1 cellular context compared by ENCODE assay signal in genomic region chr5:139745800-139746690, GRCh38.
TF ChIP-seq lines count a peak whose summit lies in the region.

No MANE protein-coding gene starts in this region.

TF ChIP-seq in HepG2, 621 proteins besides CTCF, POLR2A, EP300 and RAD21 (continued from another document and continues in another):
- TF ChIP-seq ZNF142 (CRISPR knock-in tag; IDR thresholded peaks at IDR 0.05) (no peak), RCOR2 (CRISPR knock-in tag; IDR thresholded peaks at IDR 0.05) (no peak), CEBPB (IDR thresholded peaks at IDR 0.05; ENCODE audit: borderline replicate concordance, low read depth, low read length) (no peak), TSC22D2 (CRISPR knock-in tag; IDR thresholded peaks at IDR 0.05; ENCODE audit: borderline replicate concordance) (no peak), WIZ (CRISPR knock-in tag; IDR thresholded peaks at IDR 0.05) (no peak), ZNF280D (CRISPR knock-in tag; IDR thresholded peaks at IDR 0.05) (no peak), RBM39 (IDR thresholded peaks at IDR 0.05; ENCODE audit: low read depth, low read length, poor library complexity, severe bottlenecking) (no peak), TAF1 (CRISPR knock-in tag; IDR thresholded peaks at IDR 0.05) (no peak), TCF7L2 (IDR thresholded peaks at IDR 0.05; ENCODE audit: low read depth, low read length) (no peak), USF2 (IDR thresholded peaks at IDR 0.05; ENCODE audit: low read depth, low read length) (no peak), USF2 (CRISPR knock-in tag; IDR thresholded peaks at IDR 0.05; ENCODE audit: borderline replicate concordance) (no peak), RBM22 (optimal IDR thresholded peaks at IDR 0.05; ENCODE audit: low read length) (no peak), SSRP1 (CRISPR knock-in tag; IDR thresholded peaks at IDR 0.05) (no peak), ZNF580 (CRISPR knock-in tag; IDR thresholded peaks at IDR 0.05; ENCODE audit: borderline replicate concordance, low read depth) (no peak), SRY (CRISPR knock-in tag; IDR thresholded peaks at IDR 0.05) (no peak; the same call in 1 of the 2 replicates), ZNF557 (CRISPR knock-in tag; IDR thresholded peaks at IDR 0.05) (peak; percentile 41; the same call in 1 of the 2 replicates), SP2 (CRISPR knock-in tag; IDR thresholded peaks at IDR 0.05) (no peak), ZSCAN20 (CRISPR knock-in tag; IDR thresholded peaks at IDR 0.05; ENCODE audit: borderline replicate concordance) (no peak), CEBPG (CRISPR knock-in tag; IDR thresholded peaks at IDR 0.05) (no peak; the same call in 1 of the 2 replicates), CHCHD3 (CRISPR knock-in tag; IDR thresholded peaks at IDR 0.05) (no peak), SNAPC5 (CRISPR knock-in tag; IDR thresholded peaks at IDR 0.05; ENCODE audit: borderline replicate concordance) (peak; percentile 24; the same call in 1 of the 2 replicates), ZNF562 (CRISPR knock-in tag; IDR thresholded peaks at IDR 0.05; ENCODE audit: borderline replicate concordance) (no peak), KLF16 (CRISPR knock-in tag; IDR thresholded peaks at IDR 0.05) (peak in 1 of 2 experiments; percentile 50; a peak in 1 of 4 replicates), TFDP1 (CRISPR knock-in tag; IDR thresholded peaks at IDR 0.05; ENCODE audit: borderline replicate concordance) (peak; percentile 81; the same call in 1 of the 2 replicates), ZNF850 (CRISPR knock-in tag; conservative IDR thresholded peaks at IDR 0.05) (no peak), NPAS2 (CRISPR knock-in tag; IDR thresholded peaks at IDR 0.05; ENCODE audit: borderline replicate concordance) (no peak), GATAD2A (CRISPR knock-in tag; IDR thresholded peaks at IDR 0.05) (peak; percentile 37; the same call in 1 of the 2 replicates), ZNF124 (CRISPR knock-in tag; IDR thresholded peaks at IDR 0.05) (peak; percentile 43; the same call in 1 of the 2 replicates), SP1 (IDR thresholded peaks at IDR 0.05) (no peak), SP1 (CRISPR knock-in tag; IDR thresholded peaks at IDR 0.05) (no peak), CBX1 (IDR thresholded peaks at IDR 0.05; ENCODE audit: low read depth) (no peak), UBTF (CRISPR knock-in tag; IDR thresholded peaks at IDR 0.05) (0 out of 2 replicates have a peak, but pooled peaks have one; percentile 26), ZNF777 (CRISPR knock-in tag; IDR thresholded peaks at IDR 0.05) (peak; percentile 50; the same call in 1 of the 2 replicates), ERF (CRISPR knock-in tag; IDR thresholded peaks at IDR 0.05) (peak; percentile 66), ZFAT (CRISPR knock-in tag; conservative IDR thresholded peaks at IDR 0.05) (no peak), GABPA (IDR thresholded peaks at IDR 0.05; ENCODE audit: low read depth, low read length) (no peak), GABPA (CRISPR knock-in tag; IDR thresholded peaks at IDR 0.05; ENCODE audit: low read depth) (no peak), KMT2B (CRISPR knock-in tag; IDR thresholded peaks at IDR 0.05) (no peak; the same call in 1 of the 2 replicates), HES4 (CRISPR knock-in tag; IDR thresholded peaks at IDR 0.05; ENCODE audit: borderline replicate concordance) (no peak), NCOA5 (CRISPR knock-in tag; IDR thresholded peaks at IDR 0.05) (no peak), HOXA5 (CRISPR knock-in tag; IDR thresholded peaks at IDR 0.05) (peak; percentile 84; the same call in 1 of the 2 replicates), IKZF4 (CRISPR knock-in tag; IDR thresholded peaks at IDR 0.05; ENCODE audit: borderline replicate concordance, low read depth, not compliant biosample characterization) (no peak), ARNTL (CRISPR knock-in tag; IDR thresholded peaks at IDR 0.05) (no peak), ZC3H4 (CRISPR knock-in tag; IDR thresholded peaks at IDR 0.05; ENCODE audit: borderline replicate concordance) (no peak), ZSCAN9 (CRISPR knock-in tag; IDR thresholded peaks at IDR 0.05; ENCODE audit: borderline replicate concordance) (peak; percentile 53; the same call in 1 of the 2 replicates), ARID2 (CRISPR knock-in tag; IDR thresholded peaks at IDR 0.05; ENCODE audit: borderline replicate concordance) (no peak), ZNF17 (CRISPR knock-in tag; IDR thresholded peaks at IDR 0.05) (no peak), HOXA9 (CRISPR knock-in tag; IDR thresholded peaks at IDR 0.05; ENCODE audit: borderline replicate concordance) (no peak), SMARCC2 (IDR thresholded peaks at IDR 0.05) (no peak), HDAC1 (CRISPR knock-in tag; IDR thresholded peaks at IDR 0.05) (0 out of 2 replicates have a peak, but pooled peaks have one; percentile 33), ZNF605 (CRISPR knock-in tag; IDR thresholded peaks at IDR 0.05) (peak; percentile 88), PBX2 (CRISPR knock-in tag; IDR thresholded peaks at IDR 0.05) (no peak), ZBTB39 (CRISPR knock-in tag; IDR thresholded peaks at IDR 0.05) (no peak)
